8 cellular contexts compared by ENCODE assay signal in genomic region chr11:131064373-131064991, GRCh38.
DNase-seq lines count a peak whose midpoint lies in the region; ATAC-seq and TF ChIP-seq lines count a peak whose summit lies in the region.

No MANE protein-coding gene starts in this region.

- H3K36me3 ChIP-seq in lower lobe of right lung = no peaks in the 10 kb centered on the region

- peaks cover 21% of the 10 kb centered on the region for H3K27me3 Mint-ChIP-seq in chondrocyte (ENCODE audit: low read depth)

- H3K4me3 ChIP-seq in lower lobe of right lung = no peak overlapping the region

- peak; percentile 87 for ATAC-seq in GM18868 (IDR thresholded peaks at IDR 0.05; ENCODE audit: unreplicated experiment)
- ATAC-seq in HG03354 (IDR thresholded peaks at IDR 0.05; ENCODE audit: poor library complexity, severe bottlenecking, unreplicated experiment) = peak; percentile 84
- ATAC-seq in lower lobe of right lung = peak; percentile 53 to 85
- ATAC-seq in GM21529 (IDR thresholded peaks at IDR 0.05; ENCODE audit: unreplicated experiment) = no peak

- peaks cover 5% of the 10 kb centered on the region for H3K27me3 ChIP-seq in lower lobe of right lung (ENCODE audit: low read depth)

- H3K27ac Mint-ChIP-seq in chondrocyte (ENCODE audit: unreplicated experiment) = no peak overlapping the region

- no peaks in the 10 kb centered on the region for H3K4me1 Mint-ChIP-seq in chondrocyte (ENCODE audit: low read depth)

- TF ChIP-seq CTCF in chondrocyte (IDR thresholded peaks at IDR 0.05) (peak; percentile 100), lower lobe of right lung (IDR thresholded peaks at IDR 0.05) (peak; percentile 73)

- H3K4me3 Mint-ChIP-seq in chondrocyte (ENCODE audit: unreplicated experiment) = no peak overlapping the region

- intact Hi-C loops in lower lobe of right lung (cut with DNase I) = loop anchor here (10.0 kb wide), 1 partner anchor 610 kb away; no protein-coding TSS in a partner anchor

- DNase-seq in COR-L47 (lab: John Stamatoyannopoulos, UW) (peak; percentile 17), OCI-M1 (lab: John Stamatoyannopoulos, UW) (peak; percentile 80), chondrocyte (ENCODE audit: low spot score) (no peak), lower lobe of right lung (no peak), ureter (ENCODE audit: low spot score) (peak; percentile 50)

- H3K36me3 Mint-ChIP-seq in chondrocyte (ENCODE audit: low read depth) = no peaks in the 10 kb centered on the region

- H3K4me1 ChIP-seq in lower lobe of right lung = no peaks in the 10 kb centered on the region

- no peaks in the 10 kb centered on the region for H3K9me3 ChIP-seq in lower lobe of right lung

- H3K27ac ChIP-seq in lower lobe of right lung = no peak overlapping the region

- no peaks in the 10 kb centered on the region for H3K9me3 Mint-ChIP-seq in chondrocyte (ENCODE audit: low read depth)

Comparison
In these comparisons a context has a peak if more than half of its experiments do, and no peak if none do; other contexts are left out.
1. DNase-seq: peak in COR-L47 (single experiment), OCI-M1 (single experiment) and ureter (single experiment); none in chondrocyte (single experiment) and lower lobe of right lung (single experiment).